ENCODE assay signal across 13 cellular contexts in the genomic region with DNA sequence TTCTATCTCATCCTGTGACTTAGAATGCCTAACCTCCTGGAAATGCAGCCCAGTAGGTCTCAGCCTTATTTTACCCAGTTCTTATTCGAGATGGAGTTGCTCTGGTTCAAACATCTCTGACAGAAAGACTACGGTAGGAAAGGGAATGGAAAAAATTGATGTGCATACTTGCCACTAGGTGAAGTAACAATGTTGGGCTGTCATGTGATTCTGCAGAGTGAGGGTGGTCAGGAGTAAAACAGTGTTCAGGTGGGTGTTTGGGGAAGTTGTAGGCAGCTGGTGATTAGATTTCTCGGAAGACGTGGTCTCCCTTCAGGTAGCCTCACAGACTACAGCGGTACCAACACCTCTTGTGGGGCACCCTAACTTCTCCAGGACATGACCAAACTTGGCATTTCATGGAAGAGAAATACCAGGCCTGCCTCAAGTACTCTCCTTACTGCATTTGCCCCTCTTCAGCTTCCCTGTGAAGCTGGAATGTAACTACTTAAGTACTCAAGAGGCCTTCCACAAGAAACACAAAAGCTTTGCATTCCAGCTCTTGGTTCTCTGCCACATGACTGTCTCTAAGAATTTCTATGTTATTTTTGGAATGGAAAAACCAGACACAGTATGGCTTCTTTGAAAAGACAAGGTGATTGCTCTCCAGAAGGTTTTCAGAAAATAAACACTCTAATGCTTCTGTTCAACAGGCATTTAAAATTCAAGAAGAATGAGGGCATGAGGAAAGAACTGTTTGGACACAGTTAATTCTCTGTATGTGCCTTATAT. TPM values are rescaled to one million over a fixed set of nuclear protein-coding genes. Genes with fewer than 3 reads are reported as not detected.
DNase-seq lines count a peak whose midpoint lies in the region; TF ChIP-seq lines count a peak whose summit lies in the region.
"Had no signal": no experiment of that assay in that cellular context is flagged by ENCODE, and none has a peak within 500 bp of the region (broad histone marks: within the 10 kb centered on the region; RNA-seq: fewer than 3 reads in every experiment).

No MANE protein-coding gene starts in this region.

- peak; percentile 57 for DNase-seq in COLO829 (ENCODE audit: low spot score)
- DNase-seq in NT2/D1 (ENCODE audit: low read depth, low spot score) = peak; percentile 89
- DNase-seq in fibroblast of villous mesenchyme (ENCODE audit: low read depth) = peak; percentile 25
- peak; percentile 20 for DNase-seq in mucosa of gallbladder (ENCODE audit: low spot score)
- DNase-seq in GM13977 (ENCODE audit: low spot score) = no peak
- no peak for DNase-seq in CD8-positive, alpha-beta memory T cell
- no peak for DNase-seq in KBM-7
- DNase-seq in spleen = no peak
- DNase-seq: activated CD4-positive, alpha-beta T cell treated with anti-CD3 and anti-CD28 coated beads, Interleukin-2, amount 10 ng/mL, durations not matched to agents 24 days and 14 days; Caco-2 had no signal

- no peak overlapping the region for H3K27ac ChIP-seq in CD8-positive, alpha-beta memory T cell (ENCODE audit: low read depth, low read length)
- H3K27ac ChIP-seq in spleen = no peak overlapping the region

- no peak overlapping the region for H3K4me3 ChIP-seq in NT2/D1 (ENCODE audit: insufficient read length, low read depth)
- H3K4me3 ChIP-seq in fibroblast of villous mesenchyme (ENCODE audit: low read depth, low read length) = no peak overlapping the region
- no peak overlapping the region for H3K4me3 ChIP-seq in CD8-positive, alpha-beta memory T cell (ENCODE audit: low read length)
- no peak overlapping the region for H3K4me3 ChIP-seq in spleen

- CTCF ChIA-PET in CD8-positive, alpha-beta memory T cell (lab: Charles Lee) = no interaction called here

- intact Hi-C loops in spleen (cut with DNase I; ENCODE audit: low total_unique reads) = no loop called here

- in situ Hi-C loops in GM13977 (cut with MboI; ENCODE audit: low pct_unique_long_range_greater_than_20kb, low sequenced_read_pairs, unreplicated experiment) (no loop called here), KBM-7 (cut with MboI; ENCODE audit: low pct_unique_long_range_greater_than_20kb, low sequenced_read_pairs) (no loop called here)

- POLR2A ChIA-PET in CD8-positive, alpha-beta memory T cell (lab: Charles Lee) = no interaction called here

- TF ChIP-seq CTCF in fibroblast of villous mesenchyme (IDR thresholded peaks at IDR 0.05; ENCODE audit: insufficient read depth, low read depth, low read length) (no peak), GM13977 (IDR thresholded peaks at IDR 0.05; ENCODE audit: extremely low read depth, insufficient read depth, missing control alignments) (no peak), spleen (IDR thresholded peaks at IDR 0.05 in 8 of 11, conservative IDR thresholded peaks at IDR 0.05 in 3 of 11) (no peak)

- H3K4me3 Mint-ChIP-seq in CD8-positive, alpha-beta memory T cell = no peak overlapping the region
- H3K4me3 Mint-ChIP-seq: activated CD4-positive, alpha-beta T cell treated with anti-CD3 and anti-CD28 coated beads, Interleukin-2, amount 10 ng/mL, durations not matched to agents 24 days and 14 days; activated naive CD8-positive, alpha-beta T cell; natural killer cell treated with Interleukin-12 subunit alpha and Interleukin-12 subunit beta and Interleukin-15 and Interleukin-18, amount 100 ng/mL, for 72 hours; type B pancreatic cell had no signal

- H3K4me1 ChIP-seq in NT2/D1 (ENCODE audit: insufficient read depth, insufficient read length) (peaks cover 7% of the 10 kb centered on the region), spleen (no peaks in the 10 kb centered on the region)
- H3K4me1 ChIP-seq in CD8-positive, alpha-beta memory T cell (ENCODE audit: insufficient read depth, low read length) = no peaks in the 10 kb centered on the region
- H3K4me1 ChIP-seq: Caco-2 had no signal

- H3K27me3 Mint-ChIP-seq in CD8-positive, alpha-beta memory T cell = peaks cover 2 to 18% of the 10 kb centered on the region in 2 donors

- H3K4me1 Mint-ChIP-seq in CD8-positive, alpha-beta memory T cell = no peaks in the 10 kb centered on the region
- H3K4me1 Mint-ChIP-seq: activated CD4-positive, alpha-beta T cell treated with anti-CD3 and anti-CD28 coated beads, Interleukin-2, amount 10 ng/mL, durations not matched to agents 24 days and 14 days had no signal

- peak overlapping the region in 1 of 8 donors; percentile 93 for H3K27ac Mint-ChIP-seq in CD8-positive, alpha-beta memory T cell
- H3K27ac Mint-ChIP-seq: activated CD4-positive, alpha-beta T cell treated with anti-CD3 and anti-CD28 coated beads, Interleukin-2, amount 10 ng/mL, durations not matched to agents 24 days and 14 days; activated naive CD8-positive, alpha-beta T cell; natural killer cell treated with Interleukin-12 subunit alpha and Interleukin-12 subunit beta and Interleukin-15 and Interleukin-18, amount 100 ng/mL, for 72 hours; type B pancreatic cell had no signal

- WGBS in spleen, 5 donors = 84 to 94% (median 86%) methylated on average over 5 of the region's 5 CpGs

- no peak for TF ChIP-seq POLR2A in spleen (IDR thresholded peaks at IDR 0.05)

- no peaks in the 10 kb centered on the region for H3K36me3 ChIP-seq in NT2/D1 (ENCODE audit: insufficient read depth, insufficient read length, low read length)
- H3K36me3 ChIP-seq in CD8-positive, alpha-beta memory T cell (ENCODE audit: insufficient read depth, low read length) = no peaks in the 10 kb centered on the region
- H3K36me3 ChIP-seq in spleen = no peaks in the 10 kb centered on the region

- H3K9ac ChIP-seq in NT2/D1 (ENCODE audit: insufficient read length, low read depth) = no peak overlapping the region

- H3K9me3 ChIP-seq in NT2/D1 (ENCODE audit: insufficient read depth, low read length) (peaks cover 54% of the 10 kb centered on the region), spleen (peaks cover 0 to 10% (median 7%) of the 10 kb centered on the region in 8 donors)
- H3K9me3 ChIP-seq in CD8-positive, alpha-beta memory T cell (ENCODE audit: low read length) = no peaks in the 10 kb centered on the region
- H3K9me3 ChIP-seq: Caco-2 had no signal

- peaks cover 3 to 10% (median 8%) of the 10 kb centered on the region in 5 donors for H3K9me3 Mint-ChIP-seq in CD8-positive, alpha-beta memory T cell

- H3K27me3 ChIP-seq in NT2/D1 (ENCODE audit: insufficient read depth, insufficient read length) = no peaks in the 10 kb centered on the region
- H3K27me3 ChIP-seq in CD8-positive, alpha-beta memory T cell (ENCODE audit: insufficient read depth, low read length, poor library complexity, severe bottlenecking) = no peaks in the 10 kb centered on the region
- no peaks in the 10 kb centered on the region for H3K27me3 ChIP-seq in spleen (replicated peaks in 1 of 7)

- H3K36me3 Mint-ChIP-seq in CD8-positive, alpha-beta memory T cell = peaks cover 0 to 3% (median 0%) of the 10 kb centered on the region in 3 donors

RNA-seq across cellular contexts. Expression of a gene that starts 17.4 kb away (rescaled TPM):
- under 0.01 TPM in 1 of 2 replicates, not detected in the other for total RNA-seq in fibroblast of villous mesenchyme
- total RNA-seq in mucosa of gallbladder = 10.1 TPM
- total RNA-seq in CD8-positive, alpha-beta memory T cell = not detected
- not detected for polyA plus RNA-seq in CD8-positive, alpha-beta memory T cell
- total RNA-seq in spleen = 1 to 10 TPM in 5 of 7 donors, under 1 TPM in 2; 0.74 to 2.6 (median 1.6) TPM
- 1 to 10 TPM in 1 of 3 donors, under 1 TPM in 2; 0.61 to 1.2 (median 0.99) TPM for polyA plus RNA-seq in spleen
- total RNA-seq: activated CD4-positive, alpha-beta T cell treated with anti-CD3 and anti-CD28 coated beads, Interleukin-2, amount 10 ng/mL, durations not matched to agents 24 days and 14 days; Caco-2; natural killer cell treated with Interleukin-12 subunit alpha and Interleukin-12 subunit beta and Interleukin-15 and Interleukin-18, amount 100 ng/mL, for 72 hours had no signal

Comparison
In these comparisons a context has a peak if more than half of its experiments do, and no peak if none do; other contexts are left out.
1. DNase-seq: peak in COLO829 (single experiment), NT2/D1 (single experiment), fibroblast of villous mesenchyme (single experiment) and mucosa of gallbladder (single experiment); none in GM13977 (single experiment), CD8-positive, alpha-beta memory T cell (0 of 5), KBM-7 (single experiment) and spleen (single experiment).